In genomic region chrX:1093112-1093511, GRCh38 we compare ENCODE assay signal across 10 cellular contexts.
A peak's percentile ranks its signal among the peaks of the same experiment; 100 is the strongest.
DNase-seq lines count a peak whose midpoint lies in the region; TF ChIP-seq lines count a peak whose summit lies in the region.
"Had no signal": no experiment of that assay in that cellular context is flagged by ENCODE, and none has a peak within 500 bp of the region (broad histone marks: within the 10 kb centered on the region; RNA-seq: fewer than 3 reads in every experiment).

No MANE protein-coding gene starts in this region.

- H3K27ac Mint-ChIP-seq in activated CD4-positive, alpha-beta memory T cell treated with anti-CD3 and anti-CD28 coated beads for 36 hours, result peak overlapping the region; percentile 52
- H3K27ac Mint-ChIP-seq in brain (peak overlapping the region in 3 of 5 experiments; percentile 89 to 99 (median 97)), mesothelial cell of epicardium (no peak overlapping the region)

- peak overlapping the region; percentile 49 for H3K4me3 Mint-ChIP-seq in activated CD4-positive, alpha-beta memory T cell treated with anti-CD3 and anti-CD28 coated beads for 36 hours
- peak overlapping the region in 2 of 5 experiments; percentile 4 to 71 for H3K4me3 Mint-ChIP-seq in brain
- no peak overlapping the region for H3K4me3 Mint-ChIP-seq in mesothelial cell of epicardium

- no peaks in the 10 kb centered on the region for H3K27me3 Mint-ChIP-seq in activated CD4-positive, alpha-beta memory T cell treated with anti-CD3 and anti-CD28 coated beads for 36 hours
- no peaks in the 10 kb centered on the region for H3K27me3 Mint-ChIP-seq in brain
- peaks cover 9% of the 10 kb centered on the region for H3K27me3 Mint-ChIP-seq in mesothelial cell of epicardium (ENCODE audit: low read depth)

- peaks cover 6% of the 10 kb centered on the region for H3K4me1 Mint-ChIP-seq in activated CD4-positive, alpha-beta memory T cell treated with anti-CD3 and anti-CD28 coated beads for 36 hours (ENCODE audit: low read depth)
- H3K4me1 Mint-ChIP-seq in brain (peaks cover 23% of the 10 kb centered on the region), mesothelial cell of epicardium (no peaks in the 10 kb centered on the region)

- POLR2A ChIA-PET in activated CD4-positive, alpha-beta memory T cell treated with anti-CD3 and anti-CD28 coated beads for 36 hours (lab: Charles Lee), result no interaction called here

- DNase-seq in GM04504 (ENCODE audit: low read depth) (peak; percentile 2), NCI-H82 treated with DMSO at 0.1 percent for 48 hours (lab: John Stamatoyannopoulos, UW; ENCODE audit: unreplicated experiment) (no peak), midbrain (lab: John Stamatoyannopoulos, UW) (no peak), NCI-H1417 treated with DMSO at 0.1 percent for 48 hours (lab: John Stamatoyannopoulos, UW) (no peak), mesothelial cell of epicardium (ENCODE audit: low spot score in 2 of 2, unreplicated experiment in 2 of 2) (no peak)
- peak; percentile 59 for DNase-seq in activated CD4-positive, alpha-beta memory T cell treated with anti-CD3 and anti-CD28 coated beads for 36 hours
- peak; percentile 31 for DNase-seq in stimulated activated CD4-positive, alpha-beta T cell treated with anti-CD3 and anti-CD28 coated beads, Interleukin-4, amount 100 ng/mL, for 1 hour
- DNase-seq: body of pancreas, heart right ventricle had no signal

- H3K36me3 Mint-ChIP-seq in activated CD4-positive, alpha-beta memory T cell treated with anti-CD3 and anti-CD28 coated beads for 36 hours, result no peaks in the 10 kb centered on the region
- H3K36me3 Mint-ChIP-seq in brain, result no peaks in the 10 kb centered on the region
- H3K36me3 Mint-ChIP-seq in mesothelial cell of epicardium, result no peaks in the 10 kb centered on the region

- peaks cover 13% of the 10 kb centered on the region for H3K9me3 Mint-ChIP-seq in activated CD4-positive, alpha-beta memory T cell treated with anti-CD3 and anti-CD28 coated beads for 36 hours
- peaks cover 6 to 79% (median 21%) of the 10 kb centered on the region in 5 experiments for H3K9me3 Mint-ChIP-seq in brain
- H3K9me3 Mint-ChIP-seq in mesothelial cell of epicardium, result no peaks in the 10 kb centered on the region

- TF ChIP-seq CTCF in brain (conservative IDR thresholded peaks at IDR 0.05), result no peak
- TF ChIP-seq CTCF in mesothelial cell of epicardium (IDR thresholded peaks at IDR 0.05; ENCODE audit: unreplicated experiment), result no peak

- intact Hi-C loops in activated CD4-positive, alpha-beta memory T cell treated with anti-CD3 and anti-CD28 coated beads for 36 hours (cut with micrococcal nuclease), result no loop called here

- CTCF ChIA-PET in activated CD4-positive, alpha-beta memory T cell treated with anti-CD3 and anti-CD28 coated beads for 36 hours (lab: Charles Lee), result no interaction called here

Comparison
In these comparisons a context has a peak if more than half of its experiments do, and no peak if none do; other contexts are left out.
1. DNase-seq: peak in GM04504 (single experiment), activated CD4-positive, alpha-beta memory T cell treated with anti-CD3 and anti-CD28 coated beads for 36 hours (single experiment) and stimulated activated CD4-positive, alpha-beta T cell treated with anti-CD3 and anti-CD28 coated beads, Interleukin-4, amount 100 ng/mL, for 1 hour (single experiment); none in NCI-H82 treated with DMSO at 0.1 percent for 48 hours (single experiment), midbrain (single experiment), NCI-H1417 treated with DMSO at 0.1 percent for 48 hours (single experiment) and mesothelial cell of epicardium (0 of 2).